In genomic region chr17:37299257-37299985, GRCh38 we compare ENCODE assay signal across 13 cellular contexts.
DNase-seq lines count a peak whose midpoint lies in the region; ATAC-seq, FAIRE-seq and TF ChIP-seq lines count a peak whose summit lies in the region.
"Had no signal": no experiment of that assay in that cellular context is flagged by ENCODE, and none has a peak within 500 bp of the region (broad histone marks: within the 10 kb centered on the region; RNA-seq: fewer than 3 reads in every experiment).

No MANE protein-coding gene starts in this region.

- H3K4me1 ChIP-seq in A673 (ENCODE audit: insufficient read depth, low read length, poor library complexity, severe bottlenecking), result peaks cover 19% of the 10 kb centered on the region
- H3K4me1 ChIP-seq in small intestine (ENCODE audit: control insufficient read depth in 2 of 2, insufficient read depth in 1 of 2, low read depth in 1 of 2, low read length in 1 of 2), result no peaks in the 10 kb centered on the region

- H3K27me3 Mint-ChIP-seq in mesothelial cell of epicardium (ENCODE audit: low read depth), result no peaks in the 10 kb centered on the region

- peaks cover 5% of the 10 kb centered on the region for H3K36me3 Mint-ChIP-seq in mesothelial cell of epicardium
- H3K36me3 Mint-ChIP-seq: natural killer cell had no signal

- no peak for FAIRE-seq in small intestine (lab: Jason Lieb, UNC)

- H3K27ac ChIP-seq in A673 (ENCODE audit: low read depth, low read length, poor library complexity, severe bottlenecking), result peak overlapping the region; percentile 68
- peak overlapping the region; percentile 2 to 88 (median 73) for H3K27ac ChIP-seq in dorsolateral prefrontal cortex
- H3K27ac ChIP-seq in small intestine (ENCODE audit: low read depth in 1 of 2, low read length in 1 of 2), result no peak overlapping the region

- CTCF ChIA-PET in A673 (lab: Charles Lee), result no interaction called here

- peaks cover 27% of the 10 kb centered on the region for H3K4me1 Mint-ChIP-seq in mesothelial cell of epicardium

- no peaks in the 10 kb centered on the region for H3K9me3 Mint-ChIP-seq in mesothelial cell of epicardium
- H3K9me3 Mint-ChIP-seq: HFFc6, natural killer cell had no signal

- H3K4me3 ChIP-seq in A673 (ENCODE audit: low read depth, low read length, poor library complexity, severe bottlenecking) (peak overlapping the region; percentile 10), dorsolateral prefrontal cortex (peak overlapping the region in 58 of 59 donors; percentile 14 to 61 (median 41)), small intestine (ENCODE audit: low read depth in 1 of 2, low read length in 2 of 2) (no peak overlapping the region)

- H3K27me3 ChIP-seq in A673 (replicated peaks; ENCODE audit: insufficient read depth, low read depth, low read length, poor library complexity), result no peaks in the 10 kb centered on the region
- H3K27me3 ChIP-seq in dorsolateral prefrontal cortex, result no peaks in the 10 kb centered on the region
- no peaks in the 10 kb centered on the region for H3K27me3 ChIP-seq in small intestine (ENCODE audit: control insufficient read depth in 2 of 2, insufficient read depth in 2 of 2, low read length in 2 of 2)

- intact Hi-C loops in A673 (cut with micrococcal nuclease; ENCODE audit: unreplicated experiment) (no loop called here), dorsolateral prefrontal cortex (cut with DNase I) (no loop called here)

- BruUV-seq in A673 (replicated peaks; lab: Mats Ljungman, UMichigan), result no TSS peak

- ATAC-seq in GM21381 (IDR thresholded peaks at IDR 0.05; ENCODE audit: unreplicated experiment), result no peak
- ATAC-seq in activated CD4-positive, CD25-positive, alpha-beta regulatory T cell treated with anti-CD3 and anti-CD28 coated beads, Interleukin-2, amount 50 U/mL, for 24 hours, result no peak
- ATAC-seq: natural killer cell had no signal

- H3K9me3 ChIP-seq in A673 (ENCODE audit: low read depth, low read length, poor library complexity, severe bottlenecking) (no peaks in the 10 kb centered on the region), small intestine (ENCODE audit: control insufficient read depth, low read depth) (no peaks in the 10 kb centered on the region)

- no peak for TF ChIP-seq CTCF in A673 (conservative IDR thresholded peaks at IDR 0.05; ENCODE audit: low read depth, low read length)
- TF ChIP-seq CTCF in dorsolateral prefrontal cortex (IDR thresholded peaks at IDR 0.05 in 54 of 56, conservative IDR thresholded peaks at IDR 0.05 in 2 of 56; ENCODE audit: low read depth in 1 of 56, partially characterized antibody in 56 of 56), result peak in 2 of 56 donors; percentile 10 to 17
- no peak for TF ChIP-seq CTCF in mesothelial cell of epicardium (IDR thresholded peaks at IDR 0.05; ENCODE audit: unreplicated experiment)

- peak overlapping the region; percentile 4 for H3K4me3 Mint-ChIP-seq in mesothelial cell of epicardium
- H3K4me3 Mint-ChIP-seq: CD14-positive monocyte, HFFc6, natural killer cell had no signal

- H3K36me3 ChIP-seq in A673 (ENCODE audit: insufficient read depth, low read length, poor library complexity, severe bottlenecking) (no peaks in the 10 kb centered on the region), small intestine (ENCODE audit: control insufficient read depth in 2 of 2, insufficient read depth in 2 of 2, low read length in 2 of 2) (peaks cover 0 to 2% of the 10 kb centered on the region in 2 donors)

- peak overlapping the region; percentile 86 for H3K27ac Mint-ChIP-seq in mesothelial cell of epicardium
- H3K27ac Mint-ChIP-seq: CD14-positive monocyte, HFFc6, natural killer cell had no signal

- peak; percentile 25 for DNase-seq in A673 (ENCODE audit: low spot score)
- DNase-seq in NCI-H1417 treated with DMSO at 0.1 percent for 48 hours (lab: John Stamatoyannopoulos, UW), result peak; percentile 15
- DNase-seq in dorsolateral prefrontal cortex, result peak in 2 of 10 donors; percentile 14 to 36
- DNase-seq in mesothelial cell of epicardium (ENCODE audit: low spot score in 2 of 2, unreplicated experiment in 2 of 2), result no peak
- DNase-seq in AG08396 (ENCODE audit: low spot score), result no peak
- DNase-seq in small intestine, result no peak
- DNase-seq: activated T-cell treated with anti-CD3 and anti-CD28 coated beads for 4 hours, erythroblast, HFFc6, natural killer cell had no signal

- WGBS in small intestine, 3 donors, result 26 to 55% (median 54%) methylated on average over 7 of the region's 7 CpGs

- POLR2A ChIA-PET in A673 (lab: Charles Lee; ENCODE audit: low non-redundant PET), result no interaction called here

Comparison
In these comparisons a context has a peak if more than half of its experiments do, and no peak if none do; other contexts are left out.
1. DNase-seq: peak in A673 (single experiment) and NCI-H1417 treated with DMSO at 0.1 percent for 48 hours (single experiment); none in mesothelial cell of epicardium (0 of 2), AG08396 (single experiment) and small intestine (single experiment).
2. H3K27ac ChIP-seq: peak in A673 (single experiment) and dorsolateral prefrontal cortex (59 of 59); none in small intestine (0 of 2).
3. H3K4me3 ChIP-seq: peak in A673 (single experiment) and dorsolateral prefrontal cortex (58 of 59); none in small intestine (0 of 2).